ENCODE assay signal across 8 cellular contexts in the genomic region with DNA sequence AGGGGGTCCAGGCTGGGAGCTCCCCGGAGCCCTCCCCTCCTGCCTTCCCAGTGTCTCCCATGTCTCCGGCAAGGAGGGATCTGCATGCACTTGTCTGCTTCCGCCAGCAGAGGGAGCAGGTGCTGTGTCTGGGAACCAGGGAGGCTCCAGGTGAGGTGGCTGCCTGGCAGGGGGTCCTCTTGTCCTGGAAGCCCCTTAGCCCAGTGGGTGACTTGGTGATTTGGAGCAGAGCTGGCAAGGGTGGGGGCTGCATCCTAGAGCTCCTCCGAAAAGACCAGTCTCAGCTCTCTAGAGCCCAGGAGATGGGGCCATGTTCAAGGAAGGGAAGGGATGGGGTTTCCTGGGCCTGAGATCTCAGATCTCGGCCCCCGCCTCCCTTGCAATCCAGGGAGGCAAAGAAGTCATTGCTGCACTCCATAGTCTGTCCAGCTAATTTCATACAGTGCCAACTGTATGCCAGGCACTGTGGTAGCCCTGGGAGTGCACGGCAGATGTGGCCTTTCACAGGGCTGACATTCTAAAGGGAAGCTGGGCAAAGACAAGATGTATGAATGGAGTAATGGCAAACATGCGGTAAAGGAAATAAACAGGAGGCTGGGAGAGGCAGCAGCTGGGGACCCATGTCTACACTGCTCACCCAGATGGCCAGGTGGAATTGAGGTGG. TPM values are rescaled to one million over a fixed set of nuclear protein-coding genes. Genes with fewer than 3 reads are reported as not detected.
DNase-seq lines count a peak whose midpoint lies in the region; ATAC-seq and TF ChIP-seq lines count a peak whose summit lies in the region.

No MANE protein-coding gene starts in this region.

- DNase-seq in Caco-2 (peak; percentile 70 to 85), NCI-H345 (lab: John Stamatoyannopoulos, UW) (peak; percentile 68), coronary artery (ENCODE audit: low spot score) (no peak), lower lobe of right lung (peak; percentile 75)
- peak; percentile 81 for DNase-seq in activated CD4-positive, alpha-beta memory T cell treated with anti-CD3 and anti-CD28 coated beads for 36 hours
- peak; percentile 38 for DNase-seq in stimulated activated CD8-positive, alpha-beta memory T cell treated with anti-CD3 and anti-CD28 coated beads, Interleukin-12 subunit alpha, Interleukin-12 subunit beta, amount 100 ng/mL, for 4 hours (ENCODE audit: low read depth)

- H3K9me3 ChIP-seq in Caco-2: no peaks in the 10 kb centered on the region
- no peaks in the 10 kb centered on the region for H3K9me3 ChIP-seq in lower lobe of right lung

- H3K4me3 ChIP-seq in Caco-2 (ENCODE audit: low read depth, low read length): no peak overlapping the region
- no peak overlapping the region for H3K4me3 ChIP-seq in coronary artery
- no peak overlapping the region for H3K4me3 ChIP-seq in lower lobe of right lung

- no peaks in the 10 kb centered on the region for H3K27me3 ChIP-seq in Caco-2 (replicated peaks; ENCODE audit: control insufficient read depth, insufficient read depth, low read length)
- H3K27me3 ChIP-seq in lower lobe of right lung (ENCODE audit: low read depth): peaks cover 17% of the 10 kb centered on the region

- TF ChIP-seq CTCF in Caco-2 (IDR thresholded peaks at IDR 0.05; ENCODE audit: insufficient read depth in 1 of 2, low read depth in 1 of 2, low read length in 1 of 2, severe bottlenecking in 1 of 2, unreplicated experiment in 1 of 2): peak; percentile 95 to 96
- TF ChIP-seq CTCF in coronary artery (IDR thresholded peaks at IDR 0.05): peak; percentile 75
- peak; percentile 92 for TF ChIP-seq CTCF in lower lobe of right lung (IDR thresholded peaks at IDR 0.05)

- ATAC-seq in HG02642 (IDR thresholded peaks at IDR 0.05; ENCODE audit: poor library complexity, unreplicated experiment): peak; percentile 54
- peak; percentile 65 to 79 for ATAC-seq in lower lobe of right lung
- ATAC-seq in HG03457 (IDR thresholded peaks at IDR 0.05; ENCODE audit: unreplicated experiment): no peak

- H3K27ac ChIP-seq in coronary artery (no peak overlapping the region), lower lobe of right lung (no peak overlapping the region)

- no peak overlapping the region for H3K4me3 Mint-ChIP-seq in Caco-2 (ENCODE audit: unreplicated experiment)
- H3K4me3 Mint-ChIP-seq in activated CD4-positive, alpha-beta memory T cell treated with anti-CD3 and anti-CD28 coated beads for 36 hours: no peak overlapping the region

- H3K4me1 ChIP-seq in Caco-2 (peaks cover 40% of the 10 kb centered on the region), lower lobe of right lung (peaks cover 7% of the 10 kb centered on the region)

- POLR2A ChIA-PET in Caco-2 (lab: Charles Lee): no interaction called here
- POLR2A ChIA-PET in activated CD4-positive, alpha-beta memory T cell treated with anti-CD3 and anti-CD28 coated beads for 36 hours (lab: Charles Lee): no interaction called here

- H3K36me3 Mint-ChIP-seq in Caco-2 (ENCODE audit: insufficient read depth, unreplicated experiment): no peaks in the 10 kb centered on the region
- H3K36me3 Mint-ChIP-seq in activated CD4-positive, alpha-beta memory T cell treated with anti-CD3 and anti-CD28 coated beads for 36 hours: no peaks in the 10 kb centered on the region

- no peaks in the 10 kb centered on the region for H3K9me3 Mint-ChIP-seq in Caco-2 (ENCODE audit: unreplicated experiment)
- H3K9me3 Mint-ChIP-seq in activated CD4-positive, alpha-beta memory T cell treated with anti-CD3 and anti-CD28 coated beads for 36 hours: no peaks in the 10 kb centered on the region

- BruUV-seq in Caco-2 (replicated peaks; lab: Mats Ljungman, UMichigan): no TSS peak

- peaks cover 6% of the 10 kb centered on the region for H3K4me1 Mint-ChIP-seq in Caco-2 (ENCODE audit: low read depth, unreplicated experiment)
- peaks cover 18% of the 10 kb centered on the region for H3K4me1 Mint-ChIP-seq in activated CD4-positive, alpha-beta memory T cell treated with anti-CD3 and anti-CD28 coated beads for 36 hours (ENCODE audit: low read depth)

- intact Hi-C loops in Caco-2 (cut with micrococcal nuclease; ENCODE audit: unreplicated experiment): loop anchor here (1.0 kb wide), 1 partner anchor 77 kb away; no protein-coding TSS in a partner anchor
- intact Hi-C loops in activated CD4-positive, alpha-beta memory T cell treated with anti-CD3 and anti-CD28 coated beads for 36 hours (cut with micrococcal nuclease): loop anchor here (1.0 to 10.0 kb wide), 2 partner anchors 77 to 233 kb away; no protein-coding TSS in a partner anchor
- intact Hi-C loops in lower lobe of right lung (cut with DNase I): no loop called here

- H3K36me3 ChIP-seq in Caco-2 (ENCODE audit: control insufficient read depth, insufficient read depth, low read length): no peaks in the 10 kb centered on the region
- H3K36me3 ChIP-seq in lower lobe of right lung: no peaks in the 10 kb centered on the region

- CTCF ChIA-PET in Caco-2 (lab: Charles Lee): interaction anchor here (0.6 to 4.4 kb wide), 3 partner anchors 57 to 203 kb away, joined by 3 to 21 read pairs (median 5); a partner anchor contains a TSS
- CTCF ChIA-PET in activated CD4-positive, alpha-beta memory T cell treated with anti-CD3 and anti-CD28 coated beads for 36 hours (lab: Charles Lee): interaction anchor here (0.5 to 8.5 kb wide), 26 partner anchors 9 to 250 kb away, joined by 3 to 246 read pairs (median 4); a partner anchor contains a TSS

- H3K27ac Mint-ChIP-seq in Caco-2 (ENCODE audit: unreplicated experiment): no peak overlapping the region
- H3K27ac Mint-ChIP-seq in activated CD4-positive, alpha-beta memory T cell treated with anti-CD3 and anti-CD28 coated beads for 36 hours: no peak overlapping the region

- H3K27me3 Mint-ChIP-seq in Caco-2 (ENCODE audit: insufficient read depth, unreplicated experiment): no peaks in the 10 kb centered on the region
- peaks cover 5% of the 10 kb centered on the region for H3K27me3 Mint-ChIP-seq in activated CD4-positive, alpha-beta memory T cell treated with anti-CD3 and anti-CD28 coated beads for 36 hours

RNA-seq across cellular contexts. Expression of a gene that starts 20.4 kb away (rescaled TPM):
- total RNA-seq in Caco-2 (2022) (1.0 and 1.1 TPM in 2 replicates), lower lobe of right lung (0.27 TPM)
- not detected for total RNA-seq in activated CD4-positive, alpha-beta memory T cell treated with anti-CD3 and anti-CD28 coated beads for 36 hours

RNA-seq across cellular contexts. Expression of a gene that starts 55.3 kb away (rescaled TPM):
- 41.3 and 41.6 TPM in 2 replicates for total RNA-seq in Caco-2 (2022)
- total RNA-seq in activated CD4-positive, alpha-beta memory T cell treated with anti-CD3 and anti-CD28 coated beads for 36 hours: 10 to 100 TPM; 20.9 to 22.8 TPM
- 28.3 TPM for total RNA-seq in lower lobe of right lung

RNA-seq across cellular contexts. Expression of a gene that starts 57.5 kb away (rescaled TPM):
- total RNA-seq in Caco-2 (2022): 0.21 and 0.36 TPM in 2 replicates
- under 1 TPM; 0.86 to 0.87 TPM for total RNA-seq in activated CD4-positive, alpha-beta memory T cell treated with anti-CD3 and anti-CD28 coated beads for 36 hours
- total RNA-seq in lower lobe of right lung: 1.0 TPM
